In the genomic region with DNA sequence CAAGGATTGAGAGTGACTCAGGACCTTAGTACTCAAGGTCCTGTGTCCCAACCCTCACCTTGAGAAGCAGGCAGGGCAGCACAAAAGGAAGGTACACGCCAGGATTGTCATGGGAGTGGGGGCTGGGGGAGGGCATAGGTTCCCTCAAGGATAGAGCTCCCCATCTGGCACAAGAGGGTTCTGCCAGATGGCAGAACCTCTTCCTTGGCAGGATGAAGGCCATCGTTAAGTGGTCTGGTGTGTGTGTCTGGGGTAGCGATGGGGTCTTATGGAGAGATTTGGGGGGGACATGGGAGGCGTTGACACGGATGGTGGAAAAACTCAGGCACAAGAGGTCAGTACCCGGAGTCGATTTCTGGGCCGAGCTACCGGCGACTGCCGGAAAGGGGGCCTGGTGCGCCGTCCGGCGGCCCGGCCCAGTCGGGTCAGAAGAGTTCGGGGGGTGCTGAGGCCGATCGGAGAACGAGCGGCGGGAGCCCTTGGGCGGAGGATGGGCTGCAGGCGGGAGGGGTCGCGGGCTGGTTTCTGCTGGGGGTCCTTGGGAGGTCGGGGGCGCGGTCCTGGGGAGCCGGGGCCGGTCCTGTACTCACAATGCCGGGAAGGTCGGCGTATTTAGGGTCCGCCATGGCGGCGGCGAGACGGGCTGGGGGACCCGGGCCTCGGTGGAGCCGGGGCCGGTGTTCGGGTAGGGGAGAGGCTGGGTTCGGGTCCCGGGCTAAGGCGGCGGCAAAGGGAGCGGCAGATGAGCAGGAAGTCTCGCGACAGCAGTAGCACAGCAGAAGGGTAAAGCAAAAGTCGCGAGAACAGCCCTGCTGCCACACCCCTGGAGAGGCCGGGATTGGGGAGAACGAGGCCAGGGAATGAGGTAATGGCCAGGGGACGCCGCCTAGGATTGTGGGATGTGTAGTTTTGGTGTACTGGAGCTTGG, we compare ENCODE assay signal across 1 cellular context.
TF ChIP-seq lines count a peak whose summit lies in the region.

A gene (minus strand): TSS at position 755 of the 928 bp plus-strand sequence. CDS start 129 bp downstream, at position 626.

TF ChIP-seq in HepG2, 621 proteins besides CTCF, POLR2A, EP300 and RAD21 (continued from another document and continues in another):
- TF ChIP-seq YY1 (IDR thresholded peaks at IDR 0.05; ENCODE audit: insufficient read depth, insufficient replicate concordance, low read depth, low read length) (peak; percentile 60), KLF12 (CRISPR knock-in tag; IDR thresholded peaks at IDR 0.05; ENCODE audit: borderline replicate concordance) (peak; percentile 87), ZNF788 (CRISPR knock-in tag; IDR thresholded peaks at IDR 0.05; ENCODE audit: borderline replicate concordance) (peak; percentile 29; the same call in 1 of the 2 replicates), ZNF136 (CRISPR knock-in tag; IDR thresholded peaks at IDR 0.05; ENCODE audit: low read depth) (no peak), SP2 (CRISPR knock-in tag; IDR thresholded peaks at IDR 0.05) (no peak), ZNF382 (CRISPR knock-in tag; IDR thresholded peaks at IDR 0.05; ENCODE audit: borderline replicate concordance) (no peak), KDM5A (IDR thresholded peaks at IDR 0.05; ENCODE audit: borderline replicate concordance, low read length) (peak; percentile 92), ZNF746 (CRISPR knock-in tag; IDR thresholded peaks at IDR 0.05) (no peak), FOSL2 (CRISPR knock-in tag; IDR thresholded peaks at IDR 0.05) (0 out of 2 replicates have a peak, but pooled peaks have one; percentile 14), ZNF230 (CRISPR knock-in tag; IDR thresholded peaks at IDR 0.05) (0 out of 2 replicates have a peak, but pooled peaks have one; percentile 54), NONO (IDR thresholded peaks at IDR 0.05) (no peak), NONO (CRISPR knock-in tag; conservative IDR thresholded peaks at IDR 0.05) (no peak; the same call in 1 of the 2 replicates), RBAK (CRISPR knock-in tag; IDR thresholded peaks at IDR 0.05) (no peak), HOXA7 (CRISPR knock-in tag; IDR thresholded peaks at IDR 0.05) (no peak), WIZ (CRISPR knock-in tag; IDR thresholded peaks at IDR 0.05) (no peak), ZNF430 (CRISPR knock-in tag; IDR thresholded peaks at IDR 0.05) (no peak), REXO4 (CRISPR knock-in tag; IDR thresholded peaks at IDR 0.05; ENCODE audit: borderline replicate concordance) (no peak), REPIN1 (CRISPR knock-in tag; IDR thresholded peaks at IDR 0.05; ENCODE audit: borderline replicate concordance, low read depth) (peak; percentile 44; the same call in 1 of the 2 replicates), ZMYM4 (CRISPR knock-in tag; IDR thresholded peaks at IDR 0.05) (no peak; the same call in 1 of the 2 replicates), RBM39 (IDR thresholded peaks at IDR 0.05; ENCODE audit: low read depth, low read length, poor library complexity, severe bottlenecking) (peak; percentile 82), KAT8 (CRISPR knock-in tag; IDR thresholded peaks at IDR 0.05) (peak; percentile 66), CBFB (CRISPR knock-in tag; IDR thresholded peaks at IDR 0.05) (0 out of 2 replicates have a peak, but pooled peaks have one; percentile 26), KLF6 (CRISPR knock-in tag; IDR thresholded peaks at IDR 0.05) (no peak; the same call in 1 of the 2 replicates)
- TF ChIP-seq, protein P1, sequence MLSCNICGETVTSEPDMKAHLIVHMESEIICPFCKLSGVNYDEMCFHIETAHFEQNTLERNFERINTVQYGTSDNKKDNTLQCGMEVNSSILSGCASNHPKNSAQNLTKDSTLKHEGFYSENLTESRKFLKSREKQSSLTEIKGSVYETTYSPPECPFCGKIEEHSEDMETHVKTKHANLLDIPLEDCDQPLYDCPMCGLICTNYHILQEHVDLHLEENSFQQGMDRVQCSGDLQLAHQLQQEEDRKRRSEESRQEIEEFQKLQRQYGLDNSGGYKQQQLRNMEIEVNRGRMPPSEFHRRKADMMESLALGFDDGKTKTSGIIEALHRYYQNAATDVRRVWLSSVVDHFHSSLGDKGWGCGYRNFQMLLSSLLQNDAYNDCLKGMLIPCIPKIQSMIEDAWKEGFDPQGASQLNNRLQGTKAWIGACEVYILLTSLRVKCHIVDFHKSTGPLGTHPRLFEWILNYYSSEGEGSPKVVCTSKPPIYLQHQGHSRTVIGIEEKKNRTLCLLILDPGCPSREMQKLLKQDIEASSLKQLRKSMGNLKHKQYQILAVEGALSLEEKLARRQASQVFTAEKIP (CRISPR knock-in tag; IDR thresholded peaks at IDR 0.05; ENCODE audit: borderline replicate concordance): no peak
- TF ChIP-seq, protein P2, sequence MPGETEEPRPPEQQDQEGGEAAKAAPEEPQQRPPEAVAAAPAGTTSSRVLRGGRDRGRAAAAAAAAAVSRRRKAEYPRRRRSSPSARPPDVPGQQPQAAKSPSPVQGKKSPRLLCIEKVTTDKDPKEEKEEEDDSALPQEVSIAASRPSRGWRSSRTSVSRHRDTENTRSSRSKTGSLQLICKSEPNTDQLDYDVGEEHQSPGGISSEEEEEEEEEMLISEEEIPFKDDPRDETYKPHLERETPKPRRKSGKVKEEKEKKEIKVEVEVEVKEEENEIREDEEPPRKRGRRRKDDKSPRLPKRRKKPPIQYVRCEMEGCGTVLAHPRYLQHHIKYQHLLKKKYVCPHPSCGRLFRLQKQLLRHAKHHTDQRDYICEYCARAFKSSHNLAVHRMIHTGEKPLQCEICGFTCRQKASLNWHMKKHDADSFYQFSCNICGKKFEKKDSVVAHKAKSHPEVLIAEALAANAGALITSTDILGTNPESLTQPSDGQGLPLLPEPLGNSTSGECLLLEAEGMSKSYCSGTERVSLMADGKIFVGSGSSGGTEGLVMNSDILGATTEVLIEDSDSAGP (CRISPR knock-in tag; IDR thresholded peaks at IDR 0.05; ENCODE audit: borderline replicate concordance): peak; percentile 11; the same call in 1 of the 2 replicates
- TF ChIP-seq, protein P3, sequence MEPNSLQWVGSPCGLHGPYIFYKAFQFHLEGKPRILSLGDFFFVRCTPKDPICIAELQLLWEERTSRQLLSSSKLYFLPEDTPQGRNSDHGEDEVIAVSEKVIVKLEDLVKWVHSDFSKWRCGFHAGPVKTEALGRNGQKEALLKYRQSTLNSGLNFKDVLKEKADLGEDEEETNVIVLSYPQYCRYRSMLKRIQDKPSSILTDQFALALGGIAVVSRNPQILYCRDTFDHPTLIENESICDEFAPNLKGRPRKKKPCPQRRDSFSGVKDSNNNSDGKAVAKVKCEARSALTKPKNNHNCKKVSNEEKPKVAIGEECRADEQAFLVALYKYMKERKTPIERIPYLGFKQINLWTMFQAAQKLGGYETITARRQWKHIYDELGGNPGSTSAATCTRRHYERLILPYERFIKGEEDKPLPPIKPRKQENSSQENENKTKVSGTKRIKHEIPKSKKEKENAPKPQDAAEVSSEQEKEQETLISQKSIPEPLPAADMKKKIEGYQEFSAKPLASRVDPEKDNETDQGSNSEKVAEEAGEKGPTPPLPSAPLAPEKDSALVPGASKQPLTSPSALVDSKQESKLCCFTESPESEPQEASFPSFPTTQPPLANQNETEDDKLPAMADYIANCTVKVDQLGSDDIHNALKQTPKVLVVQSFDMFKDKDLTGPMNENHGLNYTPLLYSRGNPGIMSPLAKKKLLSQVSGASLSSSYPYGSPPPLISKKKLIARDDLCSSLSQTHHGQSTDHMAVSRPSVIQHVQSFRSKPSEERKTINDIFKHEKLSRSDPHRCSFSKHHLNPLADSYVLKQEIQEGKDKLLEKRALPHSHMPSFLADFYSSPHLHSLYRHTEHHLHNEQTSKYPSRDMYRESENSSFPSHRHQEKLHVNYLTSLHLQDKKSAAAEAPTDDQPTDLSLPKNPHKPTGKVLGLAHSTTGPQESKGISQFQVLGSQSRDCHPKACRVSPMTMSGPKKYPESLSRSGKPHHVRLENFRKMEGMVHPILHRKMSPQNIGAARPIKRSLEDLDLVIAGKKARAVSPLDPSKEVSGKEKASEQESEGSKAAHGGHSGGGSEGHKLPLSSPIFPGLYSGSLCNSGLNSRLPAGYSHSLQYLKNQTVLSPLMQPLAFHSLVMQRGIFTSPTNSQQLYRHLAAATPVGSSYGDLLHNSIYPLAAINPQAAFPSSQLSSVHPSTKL (CRISPR knock-in tag; IDR thresholded peaks at IDR 0.05): peak; percentile 17; the same call in 1 of the 2 replicates
- TF ChIP-seq, protein P4, sequence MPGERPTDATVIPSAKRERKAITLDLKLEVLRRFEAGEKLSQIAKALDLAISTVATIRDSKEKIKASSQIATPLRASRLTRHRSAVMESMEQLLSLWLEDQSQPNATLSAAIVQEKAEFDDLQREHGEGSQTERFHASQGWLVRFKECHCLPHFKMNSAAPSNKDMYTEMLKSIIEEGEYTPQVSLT (CRISPR knock-in tag; IDR thresholded peaks at IDR 0.05; ENCODE audit: borderline replicate concordance, low read depth): no peak
- TF ChIP-seq, protein P5, sequence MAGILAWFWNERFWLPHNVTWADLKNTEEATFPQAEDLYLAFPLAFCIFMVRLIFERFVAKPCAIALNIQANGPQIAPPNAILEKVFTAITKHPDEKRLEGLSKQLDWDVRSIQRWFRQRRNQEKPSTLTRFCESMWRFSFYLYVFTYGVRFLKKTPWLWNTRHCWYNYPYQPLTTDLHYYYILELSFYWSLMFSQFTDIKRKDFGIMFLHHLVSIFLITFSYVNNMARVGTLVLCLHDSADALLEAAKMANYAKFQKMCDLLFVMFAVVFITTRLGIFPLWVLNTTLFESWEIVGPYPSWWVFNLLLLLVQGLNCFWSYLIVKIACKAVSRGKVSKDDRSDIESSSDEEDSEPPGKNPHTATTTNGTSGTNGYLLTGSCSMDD (CRISPR knock-in tag; IDR thresholded peaks at IDR 0.05): no peak
- TF ChIP-seq, protein P6, sequence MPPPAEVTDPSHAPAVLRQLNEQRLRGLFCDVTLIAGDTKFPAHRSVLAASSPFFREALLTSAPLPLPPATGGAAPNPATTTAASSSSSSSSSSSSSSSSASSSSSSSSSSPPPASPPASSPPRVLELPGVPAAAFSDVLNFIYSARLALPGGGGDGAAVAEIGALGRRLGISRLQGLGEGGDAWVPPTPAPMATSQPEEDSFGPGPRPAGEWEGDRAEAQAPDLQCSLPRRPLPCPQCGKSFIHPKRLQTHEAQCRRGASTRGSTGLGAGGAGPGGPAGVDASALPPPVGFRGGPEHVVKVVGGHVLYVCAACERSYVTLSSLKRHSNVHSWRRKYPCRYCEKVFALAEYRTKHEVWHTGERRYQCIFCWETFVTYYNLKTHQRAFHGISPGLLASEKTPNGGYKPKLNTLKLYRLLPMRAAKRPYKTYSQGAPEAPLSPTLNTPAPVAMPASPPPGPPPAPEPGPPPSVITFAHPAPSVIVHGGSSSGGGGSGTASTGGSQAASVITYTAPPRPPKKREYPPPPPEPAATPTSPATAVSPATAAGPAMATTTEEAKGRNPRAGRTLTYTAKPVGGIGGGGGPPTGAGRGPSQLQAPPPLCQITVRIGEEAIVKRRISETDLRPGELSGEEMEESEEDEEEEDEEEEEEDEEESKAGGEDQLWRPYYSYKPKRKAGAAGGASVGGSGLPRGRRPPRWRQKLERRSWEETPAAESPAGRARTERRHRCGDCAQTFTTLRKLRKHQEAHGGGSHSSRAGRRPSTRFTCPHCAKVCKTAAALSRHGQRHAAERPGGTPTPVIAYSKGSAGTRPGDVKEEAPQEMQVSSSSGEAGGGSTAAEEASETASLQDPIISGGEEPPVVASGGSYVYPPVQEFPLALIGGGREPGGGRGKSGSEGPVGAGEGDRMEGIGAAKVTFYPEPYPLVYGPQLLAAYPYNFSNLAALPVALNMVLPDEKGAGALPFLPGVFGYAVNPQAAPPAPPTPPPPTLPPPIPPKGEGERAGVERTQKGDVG (CRISPR knock-in tag; IDR thresholded peaks at IDR 0.05; ENCODE audit: borderline replicate concordance): no peak
- TF ChIP-seq, protein P7, sequence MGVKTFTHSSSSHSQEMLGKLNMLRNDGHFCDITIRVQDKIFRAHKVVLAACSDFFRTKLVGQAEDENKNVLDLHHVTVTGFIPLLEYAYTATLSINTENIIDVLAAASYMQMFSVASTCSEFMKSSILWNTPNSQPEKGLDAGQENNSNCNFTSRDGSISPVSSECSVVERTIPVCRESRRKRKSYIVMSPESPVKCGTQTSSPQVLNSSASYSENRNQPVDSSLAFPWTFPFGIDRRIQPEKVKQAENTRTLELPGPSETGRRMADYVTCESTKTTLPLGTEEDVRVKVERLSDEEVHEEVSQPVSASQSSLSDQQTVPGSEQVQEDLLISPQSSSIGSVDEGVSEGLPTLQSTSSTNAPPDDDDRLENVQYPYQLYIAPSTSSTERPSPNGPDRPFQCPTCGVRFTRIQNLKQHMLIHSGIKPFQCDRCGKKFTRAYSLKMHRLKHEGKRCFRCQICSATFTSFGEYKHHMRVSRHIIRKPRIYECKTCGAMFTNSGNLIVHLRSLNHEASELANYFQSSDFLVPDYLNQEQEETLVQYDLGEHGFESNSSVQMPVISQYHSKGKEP (CRISPR knock-in tag; IDR thresholded peaks at IDR 0.05): no peak
- TF ChIP-seq, protein P8, sequence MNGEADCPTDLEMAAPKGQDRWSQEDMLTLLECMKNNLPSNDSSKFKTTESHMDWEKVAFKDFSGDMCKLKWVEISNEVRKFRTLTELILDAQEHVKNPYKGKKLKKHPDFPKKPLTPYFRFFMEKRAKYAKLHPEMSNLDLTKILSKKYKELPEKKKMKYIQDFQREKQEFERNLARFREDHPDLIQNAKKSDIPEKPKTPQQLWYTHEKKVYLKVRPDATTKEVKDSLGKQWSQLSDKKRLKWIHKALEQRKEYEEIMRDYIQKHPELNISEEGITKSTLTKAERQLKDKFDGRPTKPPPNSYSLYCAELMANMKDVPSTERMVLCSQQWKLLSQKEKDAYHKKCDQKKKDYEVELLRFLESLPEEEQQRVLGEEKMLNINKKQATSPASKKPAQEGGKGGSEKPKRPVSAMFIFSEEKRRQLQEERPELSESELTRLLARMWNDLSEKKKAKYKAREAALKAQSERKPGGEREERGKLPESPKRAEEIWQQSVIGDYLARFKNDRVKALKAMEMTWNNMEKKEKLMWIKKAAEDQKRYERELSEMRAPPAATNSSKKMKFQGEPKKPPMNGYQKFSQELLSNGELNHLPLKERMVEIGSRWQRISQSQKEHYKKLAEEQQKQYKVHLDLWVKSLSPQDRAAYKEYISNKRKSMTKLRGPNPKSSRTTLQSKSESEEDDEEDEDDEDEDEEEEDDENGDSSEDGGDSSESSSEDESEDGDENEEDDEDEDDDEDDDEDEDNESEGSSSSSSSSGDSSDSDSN (CRISPR knock-in tag; IDR thresholded peaks at IDR 0.05): peak; percentile 40; the same call in 1 of the 2 replicates
- TF ChIP-seq, protein P9, sequence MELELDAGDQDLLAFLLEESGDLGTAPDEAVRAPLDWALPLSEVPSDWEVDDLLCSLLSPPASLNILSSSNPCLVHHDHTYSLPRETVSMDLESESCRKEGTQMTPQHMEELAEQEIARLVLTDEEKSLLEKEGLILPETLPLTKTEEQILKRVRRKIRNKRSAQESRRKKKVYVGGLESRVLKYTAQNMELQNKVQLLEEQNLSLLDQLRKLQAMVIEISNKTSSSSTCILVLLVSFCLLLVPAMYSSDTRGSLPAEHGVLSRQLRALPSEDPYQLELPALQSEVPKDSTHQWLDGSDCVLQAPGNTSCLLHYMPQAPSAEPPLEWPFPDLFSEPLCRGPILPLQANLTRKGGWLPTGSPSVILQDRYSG (CRISPR knock-in tag; IDR thresholded peaks at IDR 0.05): no peak
- TF ChIP-seq, protein P10, sequence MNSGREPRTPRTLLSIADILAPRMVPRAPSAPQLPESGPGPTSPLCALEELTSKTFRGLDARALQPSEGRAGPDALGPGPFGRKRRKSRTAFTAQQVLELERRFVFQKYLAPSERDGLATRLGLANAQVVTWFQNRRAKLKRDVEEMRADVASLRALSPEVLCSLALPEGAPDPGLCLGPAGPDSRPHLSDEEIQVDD (CRISPR knock-in tag; IDR thresholded peaks at IDR 0.05; ENCODE audit: borderline replicate concordance): no peak
